26 cellular contexts compared by ENCODE assay signal in the genomic region with DNA sequence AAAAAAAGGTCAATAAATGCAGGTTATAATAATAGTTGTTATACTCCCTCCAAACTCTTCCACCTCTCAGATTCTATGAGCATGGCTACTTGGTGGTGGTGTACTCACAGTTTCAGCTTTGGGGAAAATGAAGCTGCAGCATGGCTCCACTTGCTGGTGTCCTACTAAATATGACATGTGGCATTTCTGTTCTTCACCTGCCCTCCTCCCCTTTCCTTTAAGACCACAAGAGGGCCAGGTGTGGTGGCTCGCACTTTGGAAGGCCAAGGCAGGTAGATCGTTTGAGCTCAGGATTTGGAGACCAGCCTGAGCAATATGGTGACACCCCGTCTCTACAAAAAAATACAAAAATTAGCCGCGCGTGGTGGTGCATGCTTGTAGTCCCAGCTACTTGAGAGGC.
"Had no signal": no experiment of that assay in that cellular context is flagged by ENCODE, and none has a peak within 500 bp of the region (broad histone marks: within the 10 kb centered on the region; RNA-seq: fewer than 3 reads in every experiment).

No MANE protein-coding gene starts in this region.

- ATAC-seq: activated naive CD8-positive, alpha-beta T cell treated with anti-CD3 and anti-CD28 coated beads, Interleukin-2, amount 50 U/mL, for 24 hours; effector memory CD8-positive, alpha-beta T cell; foreskin keratinocyte; left lobe of liver; natural killer cell treated with Interleukin-12 subunit alpha and Interleukin-12 subunit beta and Interleukin-15 and Interleukin-18, amount 100 ng/mL, for 72 hours; pancreas; stimulated activated memory B cell treated with anti-CD40 and anti-IgM and Interleukin-4, amounts not matched to agents 10 μg/mL and 1 μg/mL and 100 μg/mL, for 72 hours had no signal

- H3K27ac Mint-ChIP-seq: activated naive CD4-positive, alpha-beta T cell treated with anti-CD3 and anti-CD28 coated beads, Interleukin-2, amount 10 ng/mL, durations not matched to agents 7 days and 5 days; activated naive CD8-positive, alpha-beta T cell treated with anti-CD3 and anti-CD28 coated beads, Interleukin-2, amount 50 U/mL, for 24 hours; brain; effector memory CD8-positive, alpha-beta T cell; mesothelial cell of epicardium; natural killer cell treated with Interleukin-12 subunit alpha and Interleukin-12 subunit beta and Interleukin-15 and Interleukin-18, amount 100 ng/mL, for 72 hours; stimulated activated memory B cell treated with anti-CD40 and anti-IgM and Interleukin-4, amounts not matched to agents 10 μg/mL and 1 μg/mL and 100 μg/mL, for 72 hours; type B pancreatic cell had no signal

- H3K36me3 Mint-ChIP-seq: activated naive CD4-positive, alpha-beta T cell treated with anti-CD3 and anti-CD28 coated beads, Interleukin-2, amount 10 ng/mL, durations not matched to agents 7 days and 5 days; mesothelial cell of epicardium; natural killer cell treated with Interleukin-12 subunit alpha and Interleukin-12 subunit beta and Interleukin-15 and Interleukin-18, amount 100 ng/mL, for 72 hours; stimulated activated memory B cell treated with anti-CD40 and anti-IgM and Interleukin-4, amounts not matched to agents 10 μg/mL and 1 μg/mL and 100 μg/mL, for 72 hours; type B pancreatic cell had no signal

- H3K9me3 ChIP-seq: neutrophil, pancreas, sigmoid colon, testis had no signal

- H3K4me3 ChIP-seq: lung, pancreas, sigmoid colon, testis had no signal

- H3K27me3 Mint-ChIP-seq: activated naive CD4-positive, alpha-beta T cell treated with anti-CD3 and anti-CD28 coated beads, Interleukin-2, amount 10 ng/mL, durations not matched to agents 7 days and 5 days; activated naive CD8-positive, alpha-beta T cell treated with anti-CD3 and anti-CD28 coated beads, Interleukin-2, amount 50 U/mL, for 24 hours; effector memory CD8-positive, alpha-beta T cell; natural killer cell treated with Interleukin-12 subunit alpha and Interleukin-12 subunit beta and Interleukin-15 and Interleukin-18, amount 100 ng/mL, for 72 hours; stimulated activated memory B cell treated with anti-CD40 and anti-IgM and Interleukin-4, amounts not matched to agents 10 μg/mL and 1 μg/mL and 100 μg/mL, for 72 hours; type B pancreatic cell had no signal

- H3K4me1 Mint-ChIP-seq: activated naive CD8-positive, alpha-beta T cell treated with anti-CD3 and anti-CD28 coated beads, Interleukin-2, amount 50 U/mL, for 24 hours; brain; mesothelial cell of epicardium had no signal

- H3K9me3 Mint-ChIP-seq: activated naive CD4-positive, alpha-beta T cell treated with anti-CD3 and anti-CD28 coated beads, Interleukin-2, amount 10 ng/mL, durations not matched to agents 7 days and 5 days; activated naive CD8-positive, alpha-beta T cell treated with anti-CD3 and anti-CD28 coated beads, Interleukin-2, amount 50 U/mL, for 24 hours; brain; effector memory CD8-positive, alpha-beta T cell; mesothelial cell of epicardium; natural killer cell treated with Interleukin-12 subunit alpha and Interleukin-12 subunit beta and Interleukin-15 and Interleukin-18, amount 100 ng/mL, for 72 hours; stimulated activated memory B cell treated with anti-CD40 and anti-IgM and Interleukin-4, amounts not matched to agents 10 μg/mL and 1 μg/mL and 100 μg/mL, for 72 hours; type B pancreatic cell had no signal

- DNase-seq: activated CD4-positive, alpha-beta T cell treated with anti-CD3 and anti-CD28 coated beads, Interleukin-2, amount 50 U/mL, for 4 hours; activated CD4-positive, CD25-positive, alpha-beta regulatory T cell treated with anti-CD3 and anti-CD28 coated beads, Interleukin-2, amount 50 U/mL, for 72 hours; activated naive CD4-positive, alpha-beta T cell treated with anti-CD3 and anti-CD28 coated beads, Interleukin-2, amount 10 ng/mL, durations not matched to agents 7 days and 5 days; activated naive CD8-positive, alpha-beta T cell treated with anti-CD3 and anti-CD28 coated beads, Interleukin-2, amount 50 U/mL, for 24 hours; anterior cingulate cortex; caudate nucleus; effector memory CD8-positive, alpha-beta T cell; foreskin keratinocyte; glutamatergic neuron; hippocampal formation; kidney; pancreas; sigmoid colon; stimulated activated CD4-positive, alpha-beta T cell treated with anti-CD3 and anti-CD28 coated beads, Interleukin-4, amount 100 ng/mL, for 24 hours; T-helper 1 cell; T1000; testis had no signal

- H3K4me1 ChIP-seq: foreskin keratinocyte, pancreas, sigmoid colon, testis had no signal

- H3K4me3 Mint-ChIP-seq: activated naive CD4-positive, alpha-beta T cell treated with anti-CD3 and anti-CD28 coated beads, Interleukin-2, amount 10 ng/mL, durations not matched to agents 7 days and 5 days; activated naive CD8-positive, alpha-beta T cell treated with anti-CD3 and anti-CD28 coated beads, Interleukin-2, amount 50 U/mL, for 24 hours; brain; effector memory CD8-positive, alpha-beta T cell; mesothelial cell of epicardium; natural killer cell treated with Interleukin-12 subunit alpha and Interleukin-12 subunit beta and Interleukin-15 and Interleukin-18, amount 100 ng/mL, for 72 hours; stimulated activated memory B cell treated with anti-CD40 and anti-IgM and Interleukin-4, amounts not matched to agents 10 μg/mL and 1 μg/mL and 100 μg/mL, for 72 hours; type B pancreatic cell had no signal

- H3K27me3 ChIP-seq: foreskin keratinocyte, neutrophil, pancreas, sigmoid colon, testis had no signal

- H3K36me3 ChIP-seq: neutrophil, pancreas, sigmoid colon had no signal

- H3K27ac ChIP-seq: epithelial cell of prostate, foreskin keratinocyte, neutrophil, pancreas, sigmoid colon, testis had no signal
